In genomic region chr19:4744451-4745170, GRCh38 we compare ENCODE assay signal across 8 cellular contexts. TPM values are rescaled to one million over a fixed set of nuclear protein-coding genes. Genes with fewer than 3 reads are reported as not detected.
A peak's percentile ranks its signal among the peaks of the same experiment; 100 is the strongest.
DNase-seq lines count a peak whose midpoint lies in the region; ATAC-seq and TF ChIP-seq lines count a peak whose summit lies in the region.

No MANE protein-coding gene starts in this region.

- H3K27ac ChIP-seq in breast epithelium, result peak overlapping the region; percentile 68 to 72
- H3K27ac ChIP-seq in vagina, result peak overlapping the region; percentile 57

- DNase-seq in SIG-M5 treated with dmso at 0.1 percent for 504 hours (lab: John Stamatoyannopoulos, UW; ENCODE audit: unreplicated experiment), result peak; percentile 3
- no peak for DNase-seq in SIG-M5 (lab: John Stamatoyannopoulos, UW)
- DNase-seq in breast epithelium (ENCODE audit: low spot score in 2 of 2), result peak in 1 of 2 donors; percentile 57
- DNase-seq in left kidney (ENCODE audit: low read depth, low spot score), result peak; percentile 33
- no peak for DNase-seq in vagina (ENCODE audit: extremely low spot score in 2 of 2)
- no peak for DNase-seq in cerebellar nuclear complex (lab: John Stamatoyannopoulos, UW)

- H3K9me3 ChIP-seq in breast epithelium, result no peaks in the 10 kb centered on the region
- H3K9me3 ChIP-seq in vagina, result no peaks in the 10 kb centered on the region

- H3K36me3 ChIP-seq in breast epithelium, result no peaks in the 10 kb centered on the region
- no peaks in the 10 kb centered on the region for H3K36me3 ChIP-seq in vagina

- no peak overlapping the region for H3K4me3 ChIP-seq in breast epithelium
- H3K4me3 ChIP-seq in vagina, result no peak overlapping the region

- no peak for TF ChIP-seq POLR2A in breast epithelium (IDR thresholded peaks at IDR 0.05)
- TF ChIP-seq POLR2A in vagina (IDR thresholded peaks at IDR 0.05), result no peak

- no peak for ATAC-seq in HG03354 (IDR thresholded peaks at IDR 0.05; ENCODE audit: poor library complexity, severe bottlenecking, unreplicated experiment)
- no peak for ATAC-seq in GM18861 (IDR thresholded peaks at IDR 0.05; ENCODE audit: unreplicated experiment)

- TF ChIP-seq CTCF in breast epithelium (IDR thresholded peaks at IDR 0.05), result no peak
- TF ChIP-seq CTCF in vagina (IDR thresholded peaks at IDR 0.05), result no peak

- intact Hi-C loops in breast epithelium (cut with DNase I; ENCODE audit: low total_unique reads), result no loop called here
- intact Hi-C loops in vagina (cut with DNase I), result no loop called here

- H3K27me3 ChIP-seq in breast epithelium, result no peaks in the 10 kb centered on the region
- no peaks in the 10 kb centered on the region for H3K27me3 ChIP-seq in vagina

- H3K4me1 ChIP-seq in breast epithelium, result no peaks in the 10 kb centered on the region
- H3K4me1 ChIP-seq in vagina, result peaks cover 25% of the 10 kb centered on the region

RNA-seq across cellular contexts. Expression of gene DPP9, which starts 21.0 kb away (rescaled TPM):
- total RNA-seq in breast epithelium (10 to 100 TPM; 33.6 to 74.1 (median 49.6) TPM), vagina (53.8 TPM)

RNA-seq across cellular contexts. Expression of gene FEM1A, which starts 46.9 kb away (rescaled TPM):
- total RNA-seq in breast epithelium (10 to 100 TPM; 10.4 to 17.6 (median 12.5) TPM), vagina (16.2 TPM)

Comparison
In these comparisons a context has a peak if more than half of its experiments do, and no peak if none do; other contexts are left out.
1. DNase-seq: peak in SIG-M5 treated with dmso at 0.1 percent for 504 hours (single experiment) and left kidney (single experiment); none in SIG-M5 (single experiment), vagina (0 of 2) and cerebellar nuclear complex (0 of 2).